8 cellular contexts compared by ENCODE assay signal in genomic region chr18:8912348-8913057, GRCh38.
DNase-seq lines count a peak whose midpoint lies in the region; ATAC-seq and TF ChIP-seq lines count a peak whose summit lies in the region.

No MANE protein-coding gene starts in this region.

- H3K27ac Mint-ChIP-seq in glutamatergic neuron (ENCODE audit: unreplicated experiment) = peak overlapping the region; percentile 89
- no peak overlapping the region for H3K27ac Mint-ChIP-seq in activated CD8-positive, alpha-beta memory T cell treated with anti-CD3 and anti-CD28 coated beads, Interleukin-2, amount 10 ng/mL, durations not matched to agents 7 days and 5 days

- peaks cover 15% of the 10 kb centered on the region for H3K36me3 Mint-ChIP-seq in glutamatergic neuron (ENCODE audit: unreplicated experiment)
- H3K36me3 Mint-ChIP-seq in activated CD8-positive, alpha-beta memory T cell treated with anti-CD3 and anti-CD28 coated beads, Interleukin-2, amount 10 ng/mL, durations not matched to agents 7 days and 5 days = peaks cover 4% of the 10 kb centered on the region

- H3K9me3 Mint-ChIP-seq in glutamatergic neuron (ENCODE audit: unreplicated experiment) = peaks cover 17% of the 10 kb centered on the region
- H3K9me3 Mint-ChIP-seq in activated CD8-positive, alpha-beta memory T cell treated with anti-CD3 and anti-CD28 coated beads, Interleukin-2, amount 10 ng/mL, durations not matched to agents 7 days and 5 days (ENCODE audit: low read depth) = peaks cover 10% of the 10 kb centered on the region

- CTCF ChIA-PET in activated CD8-positive, alpha-beta memory T cell treated with anti-CD3 and anti-CD28 coated beads, Interleukin-2, amount 10 ng/mL, durations not matched to agents 7 days and 5 days (lab: Charles Lee) = no interaction called here

- ATAC-seq in GM21423 (IDR thresholded peaks at IDR 0.05; ENCODE audit: unreplicated experiment) (peak; percentile 73), GM18861 (IDR thresholded peaks at IDR 0.05; ENCODE audit: unreplicated experiment) (no peak)
- no peak for ATAC-seq in activated CD8-positive, alpha-beta memory T cell treated with anti-CD3 and anti-CD28 coated beads, Interleukin-2, amount 10 ng/mL, durations not matched to agents 7 days and 5 days

- peaks cover 20% of the 10 kb centered on the region for H3K4me1 Mint-ChIP-seq in glutamatergic neuron (ENCODE audit: low read depth, unreplicated experiment)
- peaks cover 1% of the 10 kb centered on the region for H3K4me1 Mint-ChIP-seq in activated CD8-positive, alpha-beta memory T cell treated with anti-CD3 and anti-CD28 coated beads, Interleukin-2, amount 10 ng/mL, durations not matched to agents 7 days and 5 days

- peak overlapping the region; percentile 71 for H3K4me3 Mint-ChIP-seq in glutamatergic neuron (ENCODE audit: unreplicated experiment)
- no peak overlapping the region for H3K4me3 Mint-ChIP-seq in activated CD8-positive, alpha-beta memory T cell treated with anti-CD3 and anti-CD28 coated beads, Interleukin-2, amount 10 ng/mL, durations not matched to agents 7 days and 5 days

- DNase-seq in Ammon's horn (ENCODE audit: low spot score) = peak; percentile 3
- peak; percentile 27 for DNase-seq in NCI-H2107 treated with DMSO at 0.1 percent for 48 hours (lab: John Stamatoyannopoulos, UW; ENCODE audit: unreplicated experiment)
- DNase-seq in glutamatergic neuron = peak; percentile 73
- DNase-seq in ecto neural progenitor cell (ENCODE audit: low spot score) = no peak
- no peak for DNase-seq in activated CD8-positive, alpha-beta memory T cell treated with anti-CD3 and anti-CD28 coated beads, Interleukin-2, amount 10 ng/mL, durations not matched to agents 7 days and 5 days
- DNase-seq in hippocampal formation (lab: John Stamatoyannopoulos, UW) = no peak

- H3K27me3 Mint-ChIP-seq in glutamatergic neuron (ENCODE audit: unreplicated experiment) = no peaks in the 10 kb centered on the region
- no peaks in the 10 kb centered on the region for H3K27me3 Mint-ChIP-seq in activated CD8-positive, alpha-beta memory T cell treated with anti-CD3 and anti-CD28 coated beads, Interleukin-2, amount 10 ng/mL, durations not matched to agents 7 days and 5 days

- no peak for TF ChIP-seq CTCF in glutamatergic neuron (IDR thresholded peaks at IDR 0.05; ENCODE audit: partially characterized antibody, unreplicated experiment)

Comparison
In these comparisons a context has a peak if more than half of its experiments do, and no peak if none do; other contexts are left out.
1. DNase-seq: peak in Ammon's horn (single experiment), NCI-H2107 treated with DMSO at 0.1 percent for 48 hours (single experiment) and glutamatergic neuron (single experiment); none in ecto neural progenitor cell (single experiment), activated CD8-positive, alpha-beta memory T cell treated with anti-CD3 and anti-CD28 coated beads, Interleukin-2, amount 10 ng/mL, durations not matched to agents 7 days and 5 days (single experiment) and hippocampal formation (0 of 2).